ENCODE assay signal across 19 cellular contexts in genomic region chr4:94420356-94420755, GRCh38. TPM values are rescaled to one million over a fixed set of nuclear protein-coding genes. Genes with fewer than 3 reads are reported as not detected.
DNase-seq lines count a peak whose midpoint lies in the region; ATAC-seq and TF ChIP-seq lines count a peak whose summit lies in the region.
"Had no signal": no experiment of that assay in that cellular context is flagged by ENCODE, and none has a peak within 500 bp of the region (broad histone marks: within the 10 kb centered on the region; RNA-seq: fewer than 3 reads in every experiment).

No MANE protein-coding gene starts in this region.

- peak overlapping the region; percentile 92 for H2BK15ac ChIP-seq in mesendoderm (replicated peaks; ENCODE audit: low read depth)

- H3K27me3 ChIP-seq in HCT116 (ENCODE audit: insufficient read depth, low read length) (no peaks in the 10 kb centered on the region), adipocyte (replicated peaks; ENCODE audit: control insufficient read depth, insufficient read depth, low read length) (no peaks in the 10 kb centered on the region), mesendoderm (ENCODE audit: insufficient read depth, low read length, poor library complexity) (no peaks in the 10 kb centered on the region), sigmoid colon (no peaks in the 10 kb centered on the region)

- H3K4me2 ChIP-seq in HCT116 (ENCODE audit: low read length) (peak overlapping the region; percentile 40; the same call in 1 of the 2 replicates), mesendoderm (ENCODE audit: low read length) (no peak overlapping the region)
- H3K4me2 ChIP-seq: SK-N-SH had no signal

- H3K4me1 ChIP-seq in HCT116 (ENCODE audit: control insufficient read depth in 1 of 2, insufficient read depth in 2 of 2, low read length in 2 of 2) (peaks cover 4 to 15% of the 10 kb centered on the region in 2 experiments; a peak in 3 of 4 replicates), adipocyte (ENCODE audit: control insufficient read depth, insufficient read depth, low read length) (peaks cover 13% of the 10 kb centered on the region), mesendoderm (ENCODE audit: control insufficient read depth, low read depth, low read length) (peaks cover 5% of the 10 kb centered on the region), sigmoid colon (no peaks in the 10 kb centered on the region)

- no peak overlapping the region for H2BK5ac ChIP-seq in mesendoderm (ENCODE audit: low read length)

- H4K8ac ChIP-seq in mesendoderm (ENCODE audit: low read depth, low read length): no peak overlapping the region

- TF ChIP-seq RAD21 in HCT116 (IDR thresholded peaks at IDR 0.05; ENCODE audit: low read depth): no peak

- H3K23ac ChIP-seq in mesendoderm (ENCODE audit: low read length): no peak overlapping the region

- TF ChIP-seq CTCF in HCT116 (IDR thresholded peaks at IDR 0.05 in 2 of 3, conservative IDR thresholded peaks at IDR 0.05 in 1 of 3; ENCODE audit: borderline replicate concordance in 1 of 3, insufficient read depth in 1 of 3, low read depth in 2 of 3, low read length in 2 of 3) (no peak), fibroblast of mammary gland (conservative IDR thresholded peaks at IDR 0.05; ENCODE audit: control insufficient read depth, insufficient read depth, low read depth, low read length) (no peak), sigmoid colon (IDR thresholded peaks at IDR 0.05) (no peak)

- H2AFZ ChIP-seq in HCT116 (ENCODE audit: low read depth, low read length, poor library complexity, severe bottlenecking): peak overlapping the region; percentile 95

- intact Hi-C loops in HCT116 (cut with micrococcal nuclease) (no loop called here), sigmoid colon (cut with DNase I) (no loop called here)

- TF ChIP-seq EP300 in sigmoid colon (IDR thresholded peaks at IDR 0.05): no peak

- no peak overlapping the region; the same call in 1 of the 2 replicates for H3K27ac ChIP-seq in HCT116 (ENCODE audit: low read depth, low read length)
- no peak overlapping the region for H3K27ac ChIP-seq in mesendoderm (ENCODE audit: low read depth, low read length)
- H3K27ac ChIP-seq in sigmoid colon: no peak overlapping the region

- no CpG with 5 or more reads among the region's 2 CpGs for WGBS in mesendoderm (ENCODE audit: extremely low coverage, insufficient coverage, low lambda C conversion rate)
- 81 to 85% methylated on average over 2 of the region's 2 CpGs for WGBS in sigmoid colon, 2 donors

- no peaks in the 10 kb centered on the region for H3K9me2 ChIP-seq in HCT116 (ENCODE audit: insufficient read depth)
- H3K9me2 ChIP-seq: SK-N-SH had no signal

- no peak overlapping the region for H3K56ac ChIP-seq in mesendoderm (ENCODE audit: low read length)

- CTCF ChIA-PET in HCT116 (lab: Charles Lee): no interaction called here

- DNase-seq in HCT116 (ENCODE audit: low read depth, low spot score): no peak
- peak; percentile 17 for DNase-seq in adipocyte (ENCODE audit: low read depth)
- peak; percentile 25 for DNase-seq in fibroblast of mammary gland (ENCODE audit: low read depth)
- DNase-seq in mesendoderm: no peak
- DNase-seq in sigmoid colon: no peak
- DNase-seq in stimulated activated naive CD4-positive, alpha-beta T cell (lab: John Stamatoyannopoulos, UW): no peak
- no peak for DNase-seq in NCI-H446 (lab: John Stamatoyannopoulos, UW)
- DNase-seq in hepatic stellate cell (ENCODE audit: low spot score): no peak
- DNase-seq: DMS79 treated with DMSO at 0.1 percent for 48 hours; Kasumi-1; MM.1S; NCI-H1092; NCI-H1436 treated with DMSO at 0.1 percent for 48 hours; NCI-H2029; NCI-H2171; NCI-H748 treated with DMSO at 0.1 percent for 48 hours; NK-92 treated with Interleukin-12 subunit alpha and Interleukin-12 subunit beta, amount 100 ng/mL, for 24 hours; SHP77 treated with DMSO at 0.1 percent for 48 hours; SK-N-SH had no signal

- H3K18ac ChIP-seq in mesendoderm (ENCODE audit: low read length): no peak overlapping the region

- POLR2A ChIA-PET in HCT116 (lab: Charles Lee): no interaction called here

- no TSS peak for BruUV-seq in HCT116 (replicated peaks; lab: Mats Ljungman, UMichigan)

- no peak overlapping the region for H3K4me3 ChIP-seq in HCT116 (replicated peaks in 1 of 2; ENCODE audit: low read depth in 1 of 2, low read length in 2 of 2)
- H3K4me3 ChIP-seq in adipocyte (ENCODE audit: low read length): no peak overlapping the region
- no peak overlapping the region for H3K4me3 ChIP-seq in fibroblast of mammary gland (ENCODE audit: control insufficient read depth, low read depth, low read length)
- no peak overlapping the region for H3K4me3 ChIP-seq in mesendoderm (ENCODE audit: low read length)
- H3K4me3 ChIP-seq in sigmoid colon: no peak overlapping the region

- H3K79me2 ChIP-seq in HCT116 (ENCODE audit: insufficient read depth, low read length) (no peaks in the 10 kb centered on the region), mesendoderm (ENCODE audit: control insufficient read depth, insufficient read depth, low read length) (no peaks in the 10 kb centered on the region)

- H3K9me3 ChIP-seq in HCT116 (ENCODE audit: control insufficient read depth in 1 of 2, insufficient read depth in 1 of 2, low read depth in 1 of 2, low read length in 2 of 2) (0 out of 4 replicates have a peak, but pooled peaks cover 0 to 4% of the 10 kb centered on the region in 2 experiments), adipocyte (ENCODE audit: control insufficient read depth, low read length) (peaks cover 8% of the 10 kb centered on the region), sigmoid colon (no peaks in the 10 kb centered on the region)

- no peak overlapping the region for H2BK120ac ChIP-seq in mesendoderm (ENCODE audit: low read depth, low read length)

- no peaks in the 10 kb centered on the region for H3K36me3 ChIP-seq in HCT116 (ENCODE audit: control insufficient read depth in 1 of 2, insufficient read depth in 2 of 2, low read length in 2 of 2)
- H3K36me3 ChIP-seq in adipocyte (ENCODE audit: control insufficient read depth, insufficient read depth, low read length, severe bottlenecking): no peaks in the 10 kb centered on the region
- no peaks in the 10 kb centered on the region for H3K36me3 ChIP-seq in mesendoderm (ENCODE audit: control insufficient read depth, insufficient read depth, low read length)
- H3K36me3 ChIP-seq in sigmoid colon: no peaks in the 10 kb centered on the region

- H4K20me1 ChIP-seq in HCT116 (ENCODE audit: insufficient read depth): no peaks in the 10 kb centered on the region

- H3K79me1 ChIP-seq in mesendoderm (ENCODE audit: low read length): no peaks in the 10 kb centered on the region

- RAD21 ChIA-PET in HCT116 (lab: Charles Lee; ENCODE audit: low non-redundant PET in 1 of 2, low total read pairs in 2 of 2, uncharacterized antibody in 2 of 2, unreplicated experiment in 2 of 2): no interaction called here

- no peak overlapping the region for H4K5ac ChIP-seq in mesendoderm (ENCODE audit: low read length)

- no peak for ATAC-seq in HCT116

- TF ChIP-seq POLR2A in HCT116 (IDR thresholded peaks at IDR 0.05; ENCODE audit: borderline replicate concordance, extremely low read depth, insufficient read depth, insufficient read length) (no peak), sigmoid colon (IDR thresholded peaks at IDR 0.05) (no peak)

- no peak overlapping the region for H3K4ac ChIP-seq in mesendoderm (ENCODE audit: low read depth, low read length)

- no peak overlapping the region for H2AK5ac ChIP-seq in mesendoderm (ENCODE audit: low read length)

- H3K9ac ChIP-seq in HCT116 (ENCODE audit: low read length) (no peak overlapping the region), adipocyte (ENCODE audit: low read length) (peak overlapping the region; percentile 4), mesendoderm (ENCODE audit: low read length) (no peak overlapping the region)
- H3K9ac ChIP-seq: SK-N-SH had no signal

TF ChIP-seq in HCT116, 20 proteins besides CTCF, POLR2A, EP300 and RAD21 (continues in another document):
- TF ChIP-seq ZBTB33 (IDR thresholded peaks at IDR 0.05; ENCODE audit: extremely low read depth, insufficient replicate concordance, low read length) (no peak), EGR1 (IDR thresholded peaks at IDR 0.05; ENCODE audit: low read depth) (no peak)

RNA-seq across cellular contexts. Expression of gene PDLIM5, which starts 31.4 kb away (rescaled TPM):
- total RNA-seq in HCT116 (2021; ENCODE audit: unreplicated experiment) (130 TPM), sigmoid colon (100 to 1,000 TPM; 167 to 221 (median 204) TPM)
- 43.9 and 49.0 TPM in 2 replicates for polyA plus RNA-seq in HCT116 (2012)
- polyA plus RNA-seq in mesendoderm (2013, experiment 1 of 2): 73.1 TPM
- 75.8 TPM for polyA plus RNA-seq in mesendoderm (2013, experiment 2 of 2)
- 10 to 100 TPM; 31.2 to 43.0 (median 39.6) TPM for polyA plus RNA-seq in sigmoid colon

Comparison
In these comparisons a context has a peak if more than half of its experiments do, and no peak if none do; other contexts are left out.
1. DNase-seq: peak in adipocyte (single experiment) and fibroblast of mammary gland (single experiment); none in HCT116 (single experiment), mesendoderm (single experiment), sigmoid colon (single experiment), stimulated activated naive CD4-positive, alpha-beta T cell (0 of 6), NCI-H446 (0 of 2) and hepatic stellate cell (single experiment).